ENCODE assay signal across 21 cellular contexts in genomic region chr4:101500742-101501141, GRCh38.
"Had no signal": no experiment of that assay in that cellular context is flagged by ENCODE, and none has a peak within 500 bp of the region (broad histone marks: within the 10 kb centered on the region; RNA-seq: fewer than 3 reads in every experiment).

No MANE protein-coding gene starts in this region.

- H3K27me3 ChIP-seq: neural progenitor cell, ovary, suprapubic skin, thyroid gland, upper lobe of left lung, uterus had no signal

- H3K4me1 ChIP-seq: left ventricle myocardium inferior, lower lobe of right lung, neural progenitor cell, suprapubic skin, thyroid gland, upper lobe of left lung, uterus had no signal

- H3K27me3 Mint-ChIP-seq: dendritic cell treated with granulocyte-macrophage colony-stimulating factor and Interleukin-4, amounts not matched to agents 40 ng/mL and 50 ng/mL, for 4 days; progenitor cell of endocrine pancreas had no signal

- H3K4me3 ChIP-seq: left ventricle myocardium inferior, lower lobe of right lung, neural progenitor cell, ovary, suprapubic skin, thyroid gland, upper lobe of left lung, uterus had no signal

- DNase-seq: immature natural killer cell; kidney; left cardiac atrium; left ventricle myocardium inferior; lower lobe of right lung; mesenchymal stem cell; midbrain; nucleus accumbens; ovary; right cardiac atrium; small intestine; stimulated activated CD4-positive, alpha-beta T cell treated with anti-CD3 and anti-CD28 coated beads, Interleukin-12 subunit alpha, Interleukin-12 subunit beta, amount 100 ng/mL, for 4 hours; stimulated activated naive CD4-positive, alpha-beta T cell treated with Interleukin-2 at 50 U/mL for 16 hours; thyroid gland; upper lobe of left lung; uterus had no signal

- H3K36me3 Mint-ChIP-seq: natural killer cell treated with Interleukin-12 subunit alpha and Interleukin-12 subunit beta and Interleukin-15 and Interleukin-18, amount 100 ng/mL, for 72 hours; neural progenitor cell had no signal

- H3K9me3 Mint-ChIP-seq: dendritic cell treated with granulocyte-macrophage colony-stimulating factor and Interleukin-4, amounts not matched to agents 40 ng/mL and 50 ng/mL, for 4 days; immature natural killer cell; neural progenitor cell had no signal

- H3K4me1 Mint-ChIP-seq: immature natural killer cell, neural progenitor cell had no signal

- H3K36me3 ChIP-seq: left ventricle myocardium inferior, lower lobe of right lung, neural progenitor cell, ovary, suprapubic skin, thyroid gland, upper lobe of left lung, uterus had no signal

- H3K9ac ChIP-seq: neural progenitor cell had no signal

- H3K9me3 ChIP-seq: left ventricle myocardium inferior, lower lobe of right lung, ovary, suprapubic skin, thyroid gland, upper lobe of left lung, uterus had no signal

- H3K4me3 Mint-ChIP-seq: dendritic cell treated with granulocyte-macrophage colony-stimulating factor and Interleukin-4, amounts not matched to agents 40 ng/mL and 50 ng/mL, for 4 days; immature natural killer cell; natural killer cell treated with Interleukin-12 subunit alpha and Interleukin-12 subunit beta and Interleukin-15 and Interleukin-18, amount 100 ng/mL, for 72 hours; neural progenitor cell had no signal

- ATAC-seq: left cardiac atrium; lower lobe of right lung; natural killer cell treated with Interleukin-12 subunit alpha and Interleukin-12 subunit beta and Interleukin-15 and Interleukin-18, amount 100 ng/mL, for 72 hours; right cardiac atrium had no signal
